In genomic region chr2:43347751-43348150, GRCh38 we compare ENCODE assay signal across 19 cellular contexts.
A peak's percentile ranks its signal among the peaks of the same experiment; 100 is the strongest.
DNase-seq lines count a peak whose midpoint lies in the region; ATAC-seq, FAIRE-seq and TF ChIP-seq lines count a peak whose summit lies in the region.
"Had no signal": no experiment of that assay in that cellular context is flagged by ENCODE, and none has a peak within 500 bp of the region (broad histone marks: within the 10 kb centered on the region; RNA-seq: fewer than 3 reads in every experiment).

No MANE protein-coding gene starts in this region.

- no peak for TF ChIP-seq CTCF in K562 (IDR thresholded peaks at IDR 0.05 in 2 of 3, conservative IDR thresholded peaks at IDR 0.05 in 1 of 3; ENCODE audit: insufficient read depth in 2 of 3, low read depth in 1 of 3, low read length in 3 of 3)
- TF ChIP-seq CTCF in fibroblast of villous mesenchyme (IDR thresholded peaks at IDR 0.05; ENCODE audit: insufficient read depth, low read depth, low read length), result no peak
- no peak for TF ChIP-seq CTCF in osteocyte (IDR thresholded peaks at IDR 0.05)
- TF ChIP-seq CTCF in upper lobe of left lung (IDR thresholded peaks at IDR 0.05), result no peak

- FAIRE-seq in K562 (lab: Jason Lieb, UNC), result no peak
- FAIRE-seq in GM19239 (lab: Jason Lieb, UNC), result no peak
- FAIRE-seq: bronchial epithelial cell, GM12891 had no signal

- ATAC-seq in K562, result peak; percentile 19; the same call in 1 of the 3 replicates
- ATAC-seq in upper lobe of left lung (ENCODE audit: low FRiP score in 2 of 2), result peak in 1 of 2 donors; percentile 19
- no peak for ATAC-seq in HG03457 (IDR thresholded peaks at IDR 0.05; ENCODE audit: unreplicated experiment)

- H3K9me1 ChIP-seq in K562 (ENCODE audit: control insufficient read depth, insufficient read depth, low read length), result no peaks in the 10 kb centered on the region

- H2AFZ ChIP-seq in K562 (ENCODE audit: low read depth, low read length), result no peak overlapping the region

- TF ChIP-seq POLR2A in K562 (conservative IDR thresholded peaks at IDR 0.05), result no peak
- no peak for TF ChIP-seq POLR2A in upper lobe of left lung (IDR thresholded peaks at IDR 0.05)

- POLR2A ChIA-PET in K562 (lab: Yijun Ruan, JAX), result no interaction called here

- no peaks in the 10 kb centered on the region for H3K27me3 Mint-ChIP-seq in osteocyte (ENCODE audit: unreplicated experiment)
- H3K27me3 Mint-ChIP-seq: activated CD4-positive, alpha-beta memory T cell treated with anti-CD3 and anti-CD28 coated beads for 36 hours; activated naive CD4-positive, alpha-beta T cell treated with anti-CD3 and anti-CD28 coated beads, Interleukin-2, amount 10 ng/mL, durations not matched to agents 7 days and 5 days had no signal

- H3K9me3 Mint-ChIP-seq in osteocyte (ENCODE audit: unreplicated experiment), result no peaks in the 10 kb centered on the region
- H3K9me3 Mint-ChIP-seq: activated CD4-positive, alpha-beta memory T cell treated with anti-CD3 and anti-CD28 coated beads for 36 hours; activated naive CD4-positive, alpha-beta T cell treated with anti-CD3 and anti-CD28 coated beads, Interleukin-2, amount 10 ng/mL, durations not matched to agents 7 days and 5 days had no signal

- no peaks in the 10 kb centered on the region for H4K20me1 ChIP-seq in K562 (replicated peaks; ENCODE audit: control insufficient read depth, insufficient read depth, low read length)

- TF ChIP-seq EP300 in K562 (IDR thresholded peaks at IDR 0.05; ENCODE audit: low read length) (no peak), upper lobe of left lung (IDR thresholded peaks at IDR 0.05) (no peak)

- H3K27me3 ChIP-seq in K562 (ENCODE audit: control insufficient read depth in 2 of 2, insufficient read depth in 2 of 2, low read length in 2 of 2), result no peaks in the 10 kb centered on the region
- no peaks in the 10 kb centered on the region for H3K27me3 ChIP-seq in upper lobe of left lung
- H3K27me3 ChIP-seq: MG63 had no signal

- H3K4me1 ChIP-seq in K562 (replicated peaks in 1 of 2; ENCODE audit: control insufficient read depth in 2 of 2, insufficient read depth in 2 of 2, low read length in 2 of 2) (peaks cover 12 to 31% of the 10 kb centered on the region in 2 experiments), upper lobe of left lung (peaks cover 28 to 44% (median 39%) of the 10 kb centered on the region in 4 donors)

- H3K4me3 Mint-ChIP-seq in osteocyte (ENCODE audit: unreplicated experiment), result peak overlapping the region; percentile 6
- H3K4me3 Mint-ChIP-seq: activated CD4-positive, alpha-beta memory T cell treated with anti-CD3 and anti-CD28 coated beads for 36 hours; activated naive CD4-positive, alpha-beta T cell treated with anti-CD3 and anti-CD28 coated beads, Interleukin-2, amount 10 ng/mL, durations not matched to agents 7 days and 5 days had no signal

- peak overlapping the region; percentile 92 for H3K27ac Mint-ChIP-seq in osteocyte (ENCODE audit: unreplicated experiment)
- H3K27ac Mint-ChIP-seq: activated CD4-positive, alpha-beta memory T cell treated with anti-CD3 and anti-CD28 coated beads for 36 hours; activated naive CD4-positive, alpha-beta T cell treated with anti-CD3 and anti-CD28 coated beads, Interleukin-2, amount 10 ng/mL, durations not matched to agents 7 days and 5 days had no signal

- no peak overlapping the region for H3K9ac ChIP-seq in K562 (ENCODE audit: insufficient read depth in 1 of 2, low read depth in 2 of 2, low read length in 2 of 2)

- CTCF ChIA-PET in K562 (lab: Yijun Ruan, JAX; ENCODE audit: low intra/inter-chr PET ratio), result no interaction called here

- intact Hi-C loops in K562 (cut with micrococcal nuclease), result no loop called here

- H3K4me1 Mint-ChIP-seq in osteocyte (ENCODE audit: unreplicated experiment), result peaks cover 90% of the 10 kb centered on the region
- H3K4me1 Mint-ChIP-seq: activated naive CD4-positive, alpha-beta T cell treated with anti-CD3 and anti-CD28 coated beads, Interleukin-2, amount 10 ng/mL, durations not matched to agents 7 days and 5 days had no signal

- H3K4me3 ChIP-seq in K562 (no peak overlapping the region), fibroblast of villous mesenchyme (ENCODE audit: low read depth, low read length) (no peak overlapping the region), upper lobe of left lung (no peak overlapping the region)
- H3K4me3 ChIP-seq: MG63 had no signal

- in situ Hi-C loops in K562 (cut with MboI), result no loop called here

- DNase-seq in K562 (ENCODE audit: extremely low read depth in 1 of 4, low spot score in 3 of 4) (no peak), fibroblast of villous mesenchyme (ENCODE audit: low read depth) (peak; percentile 54), osteocyte (ENCODE audit: extremely low spot score, unreplicated experiment) (no peak), upper lobe of left lung (no peak), GM19239 (ENCODE audit: insufficient read length, low spot score) (no peak)
- no peak for DNase-seq in activated effector memory CD4-positive, alpha-beta T cell treated with anti-CD3 and anti-CD28 coated beads, Interleukin-2, amount 50 U/mL, for 16 hours
- DNase-seq: activated CD4-positive, alpha-beta memory T cell treated with anti-CD3 and anti-CD28 coated beads for 36 hours; activated naive CD4-positive, alpha-beta T cell treated with anti-CD3 and anti-CD28 coated beads, Interleukin-2, amount 10 ng/mL, durations not matched to agents 7 days and 5 days; activated T-cell treated with anti-CD3 and anti-CD28 coated beads, Interleukin-2, amount 50 U/mL, for 1 hour; Calu3; effector CD8-positive, alpha-beta T cell; GF-D8; MG63; NCI-H1930; posterior cingulate gyrus; stimulated activated naive CD4-positive, alpha-beta T cell had no signal

- H3K36me3 ChIP-seq in K562 (ENCODE audit: control insufficient read depth, insufficient read depth, low read length), result no peaks in the 10 kb centered on the region; the same call in 2 of the 3 replicates
- no peaks in the 10 kb centered on the region for H3K36me3 ChIP-seq in upper lobe of left lung
- H3K36me3 ChIP-seq: MG63 had no signal

- H3K27ac ChIP-seq in K562 (ENCODE audit: extremely low read depth, low read depth, low read length) (no peak overlapping the region), upper lobe of left lung (peak overlapping the region; percentile 40 to 60 (median 54))

- no peak for TF ChIP-seq RAD21 in K562 (CRISPR knock-in tag; conservative IDR thresholded peaks at IDR 0.05 in 1 of 2, IDR thresholded peaks at IDR 0.05 in 1 of 2)

- H3K79me2 ChIP-seq in K562 (ENCODE audit: control insufficient read depth, insufficient read depth, low read length), result no peaks in the 10 kb centered on the region

- no peak overlapping the region for H3K4me2 ChIP-seq in K562 (ENCODE audit: insufficient read depth, low read length)

- 69% methylated on average over 4 of the region's 4 CpGs for WGBS in K562 (ENCODE audit: insufficient coverage, low coverage, missing lambda C conversion rate)
- WGBS in upper lobe of left lung, 2 donors, result 72 to 78% methylated on average over 4 of the region's 4 CpGs

- H3K9me3 ChIP-seq in K562 (replicated peaks; ENCODE audit: control insufficient read depth, insufficient read depth, low read depth, low read length) (no peaks in the 10 kb centered on the region), upper lobe of left lung (no peaks in the 10 kb centered on the region)
- H3K9me3 ChIP-seq: MG63 had no signal

- no TSS peak for BruUV-seq in K562 (replicated peaks; lab: Mats Ljungman, UMichigan)

- H3K36me3 Mint-ChIP-seq in osteocyte (ENCODE audit: unreplicated experiment), result peaks cover 3% of the 10 kb centered on the region

TF ChIP-seq in K562, 482 proteins besides CTCF, POLR2A, EP300 and RAD21 (continues in another document):
- no peak for TF ChIP-seq SMAD4 (CRISPR knock-in tag; conservative IDR thresholded peaks at IDR 0.05)
- no peak for TF ChIP-seq USF1 (CRISPR knock-in tag; IDR thresholded peaks at IDR 0.05)
- no peak for TF ChIP-seq TCF3 (CRISPR knock-in tag; IDR thresholded peaks at IDR 0.05)
- TF ChIP-seq, protein P1, sequence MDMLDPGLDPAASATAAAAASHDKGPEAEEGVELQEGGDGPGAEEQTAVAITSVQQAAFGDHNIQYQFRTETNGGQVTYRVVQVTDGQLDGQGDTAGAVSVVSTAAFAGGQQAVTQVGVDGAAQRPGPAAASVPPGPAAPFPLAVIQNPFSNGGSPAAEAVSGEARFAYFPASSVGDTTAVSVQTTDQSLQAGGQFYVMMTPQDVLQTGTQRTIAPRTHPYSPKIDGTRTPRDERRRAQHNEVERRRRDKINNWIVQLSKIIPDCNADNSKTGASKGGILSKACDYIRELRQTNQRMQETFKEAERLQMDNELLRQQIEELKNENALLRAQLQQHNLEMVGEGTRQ (CRISPR knock-in tag; IDR thresholded peaks at IDR 0.05), result no peak
- TF ChIP-seq RFX1 (IDR thresholded peaks at IDR 0.05), result no peak
- no peak for TF ChIP-seq HDAC8 (tag; IDR thresholded peaks at IDR 0.05)
- TF ChIP-seq EZH2 (IDR thresholded peaks at IDR 0.05; ENCODE audit: borderline replicate concordance, low read depth, low read length), result no peak
- TF ChIP-seq E2F8 (IDR thresholded peaks at IDR 0.05; ENCODE audit: low read depth, partially characterized antibody), result no peak
- no peak for TF ChIP-seq CHD2 (IDR thresholded peaks at IDR 0.05; ENCODE audit: low read depth, low read length)
- TF ChIP-seq NR1H2 (CRISPR knock-in tag; IDR thresholded peaks at IDR 0.05), result no peak
- no peak for TF ChIP-seq SRSF1 (IDR thresholded peaks at IDR 0.05; ENCODE audit: low read depth, low read length)
